17 cellular contexts compared by ENCODE assay signal in genomic region chr19:18840288-18841260, GRCh38. TPM values are rescaled to one million over a fixed set of nuclear protein-coding genes. Genes with fewer than 3 reads are reported as not detected.
DNase-seq lines count a peak whose midpoint lies in the region; ATAC-seq lines count a peak whose summit lies in the region.
"Had no signal": no experiment of that assay in that cellular context is flagged by ENCODE, and none has a peak within 500 bp of the region (broad histone marks: within the 10 kb centered on the region; RNA-seq: fewer than 3 reads in every experiment).

No MANE protein-coding gene starts in this region.

- H4K8ac ChIP-seq in mesenchymal stem cell (ENCODE audit: low read length), result no peak overlapping the region

- H4K91ac ChIP-seq in mesenchymal stem cell (ENCODE audit: low read length), result peak overlapping the region; percentile 10

- peak overlapping the region; percentile 5 for H3K4me3 Mint-ChIP-seq in stimulated activated naive CD8-positive, alpha-beta T cell treated with anti-CD3 and anti-CD28 coated beads, Interleukin-15, Interleukin-2, amounts not matched to agents 100 ng/mL and 50 ng/mL, for 24 hours
- peak overlapping the region; percentile 22 for H3K4me3 Mint-ChIP-seq in activated naive CD8-positive, alpha-beta T cell

- H3K36me3 ChIP-seq in mesenchymal stem cell (ENCODE audit: control insufficient read depth in 1 of 2, insufficient read depth in 2 of 2, low read depth in 1 of 2, low read length in 2 of 2), result peaks cover 16 to 27% of the 10 kb centered on the region in 2 experiments

- peaks cover 47% of the 10 kb centered on the region for H3K4me1 ChIP-seq in mesenchymal stem cell (ENCODE audit: control insufficient read depth, insufficient read depth, low read depth, low read length)

- H3K18ac ChIP-seq in mesenchymal stem cell (ENCODE audit: low read depth in 1 of 2, low read length in 2 of 2), result no peak overlapping the region

- H3K9me3 Mint-ChIP-seq in stimulated activated naive CD8-positive, alpha-beta T cell treated with anti-CD3 and anti-CD28 coated beads, Interleukin-15, Interleukin-2, amounts not matched to agents 100 ng/mL and 50 ng/mL, for 24 hours, result no peaks in the 10 kb centered on the region
- no peaks in the 10 kb centered on the region for H3K9me3 Mint-ChIP-seq in activated naive CD8-positive, alpha-beta T cell (ENCODE audit: low read depth)

- H2AK5ac ChIP-seq in mesenchymal stem cell (ENCODE audit: low read length, severe bottlenecking), result no peak overlapping the region

- peaks cover 44% of the 10 kb centered on the region for H3K36me3 Mint-ChIP-seq in stimulated activated naive CD8-positive, alpha-beta T cell treated with anti-CD3 and anti-CD28 coated beads, Interleukin-15, Interleukin-2, amounts not matched to agents 100 ng/mL and 50 ng/mL, for 24 hours (ENCODE audit: low read depth)
- H3K36me3 Mint-ChIP-seq in activated naive CD8-positive, alpha-beta T cell, result peaks cover 6% of the 10 kb centered on the region

- no peak for ATAC-seq in stimulated activated naive CD8-positive, alpha-beta T cell treated with anti-CD3 and anti-CD28 coated beads, Interleukin-15, Interleukin-2, amounts not matched to agents 100 U/mL and 50 U/mL, for 24 hours

- H3K9ac ChIP-seq in mesenchymal stem cell (ENCODE audit: low read length), result peak overlapping the region; percentile 36

- H2AFZ ChIP-seq in mesenchymal stem cell (ENCODE audit: low read depth, low read length), result no peak overlapping the region

- no peak overlapping the region for H3K14ac ChIP-seq in mesenchymal stem cell (ENCODE audit: low read length in 2 of 2)

- intact Hi-C loops in posterior cingulate gyrus (cut with DNase I), result loop anchor here (10.0 kb wide), 1 partner anchor 386 kb away; no protein-coding TSS in a partner anchor

- H3K4me1 Mint-ChIP-seq in stimulated activated naive CD8-positive, alpha-beta T cell treated with anti-CD3 and anti-CD28 coated beads, Interleukin-15, Interleukin-2, amounts not matched to agents 100 ng/mL and 50 ng/mL, for 24 hours (ENCODE audit: low read depth), result peaks cover 97% of the 10 kb centered on the region
- H3K4me1 Mint-ChIP-seq in activated naive CD8-positive, alpha-beta T cell (ENCODE audit: low read depth), result peaks cover 84% of the 10 kb centered on the region

- H2BK5ac ChIP-seq in mesenchymal stem cell (ENCODE audit: low read depth, low read length, poor library complexity, severe bottlenecking), result no peak overlapping the region

- H3K79me1 ChIP-seq in mesenchymal stem cell (replicated peaks; ENCODE audit: low read length, poor library complexity, severe bottlenecking), result peaks cover 5% of the 10 kb centered on the region

- no peak overlapping the region for H3K4me2 ChIP-seq in mesenchymal stem cell (ENCODE audit: low read length, poor library complexity, severe bottlenecking)

- no peaks in the 10 kb centered on the region for H3K27me3 Mint-ChIP-seq in stimulated activated naive CD8-positive, alpha-beta T cell treated with anti-CD3 and anti-CD28 coated beads, Interleukin-15, Interleukin-2, amounts not matched to agents 100 ng/mL and 50 ng/mL, for 24 hours
- H3K27me3 Mint-ChIP-seq in activated naive CD8-positive, alpha-beta T cell, result no peaks in the 10 kb centered on the region

- H3K27ac Mint-ChIP-seq in stimulated activated naive CD8-positive, alpha-beta T cell treated with anti-CD3 and anti-CD28 coated beads, Interleukin-15, Interleukin-2, amounts not matched to agents 100 ng/mL and 50 ng/mL, for 24 hours, result no peak overlapping the region
- H3K27ac Mint-ChIP-seq in activated naive CD8-positive, alpha-beta T cell, result peak overlapping the region; percentile 41

- H2BK12ac ChIP-seq in mesenchymal stem cell (ENCODE audit: low read length in 2 of 2), result no peak overlapping the region

- H3K27me3 ChIP-seq in mesenchymal stem cell (ENCODE audit: control insufficient read depth in 1 of 2, insufficient read depth in 1 of 2, low read length in 2 of 2), result no peaks in the 10 kb centered on the region
- H3K27me3 ChIP-seq: SJCRH30 had no signal

- H2BK120ac ChIP-seq in mesenchymal stem cell (ENCODE audit: low read depth, low read length), result no peak overlapping the region

- peak overlapping the region in 1 of 2 experiments; percentile 14 for H3K23ac ChIP-seq in mesenchymal stem cell (ENCODE audit: low read length in 2 of 2)

- no peaks in the 10 kb centered on the region for H3K9me3 ChIP-seq in mesenchymal stem cell (ENCODE audit: control insufficient read depth, low read length)
- H3K9me3 ChIP-seq: SJCRH30 had no signal

- no peak overlapping the region for H2BK15ac ChIP-seq in mesenchymal stem cell (ENCODE audit: low read depth, poor library complexity, severe bottlenecking)

- 92% methylated on average over 26 of the region's 26 CpGs for WGBS in mesenchymal stem cell

- H3K4ac ChIP-seq in mesenchymal stem cell (ENCODE audit: low read depth in 1 of 2, low read length in 2 of 2), result no peak overlapping the region

- DNase-seq in stimulated activated naive CD8-positive, alpha-beta T cell treated with anti-CD3 and anti-CD28 coated beads, Interleukin-15, Interleukin-2, amounts not matched to agents 100 U/mL and 50 U/mL, for 24 hours, result no peak
- no peak for DNase-seq in mesenchymal stem cell
- DNase-seq in dermis blood vessel endothelial cell, result no peak
- no peak for DNase-seq in ureter (ENCODE audit: low spot score)
- no peak for DNase-seq in posterior cingulate gyrus
- DNase-seq in GDM1 (lab: John Stamatoyannopoulos, UW), result no peak
- DNase-seq: AML-193; anterior cingulate cortex; midbrain; MM.1S; NCI-H2107; SJCRH30; stimulated activated CD4-positive, alpha-beta T cell treated with anti-CD3 and anti-CD28 coated beads, Interleukin-1b, Interleukin-23, amount 100 ng/mL, for 48 hours; stimulated activated CD8-positive, alpha-beta memory T cell treated with anti-CD3 and anti-CD28 coated beads, Interleukin-4, amount 100 ng/mL, for 48 hours had no signal

- no peak overlapping the region for H3K27ac ChIP-seq in mesenchymal stem cell (ENCODE audit: low read length, poor library complexity, severe bottlenecking)
- H3K27ac ChIP-seq: SJCRH30 had no signal

- H3K4me3 ChIP-seq in mesenchymal stem cell (ENCODE audit: insufficient read depth in 1 of 2, low read depth in 1 of 2, low read length in 2 of 2), result no peak overlapping the region
- H3K4me3 ChIP-seq: SJCRH30 had no signal

RNA-seq across cellular contexts. Expression of gene UPF1, which starts 8.8 kb away (rescaled TPM):
- 16.0 TPM for polyA plus RNA-seq in mesenchymal stem cell (2013, experiment 1 of 2)
- polyA plus RNA-seq in mesenchymal stem cell (2013, experiment 2 of 2), result 15.0 TPM
- total RNA-seq in dermis blood vessel endothelial cell (100 and 107 TPM in 2 replicates), ureter (83.4 TPM)

RNA-seq across cellular contexts. Expression of gene COMP, which starts 49.5 kb away (rescaled TPM):
- polyA plus RNA-seq in mesenchymal stem cell (2013, experiment 1 of 2), result not detected
- not detected for polyA plus RNA-seq in mesenchymal stem cell (2013, experiment 2 of 2)
- total RNA-seq in dermis blood vessel endothelial cell, result not detected in 2 replicates
- 1.8 TPM for total RNA-seq in ureter
- total RNA-seq: dermis microvascular lymphatic vessel endothelial cell, SJCRH30 had no signal

RNA-seq across cellular contexts. Expression of gene CERS1, which starts 55.4 kb away (rescaled TPM):
- polyA plus RNA-seq in mesenchymal stem cell (2013, experiment 1 of 2), result 1.5 TPM
- 1.6 TPM for polyA plus RNA-seq in mesenchymal stem cell (2013, experiment 2 of 2)
- total RNA-seq in dermis blood vessel endothelial cell (1.0 and 1.3 TPM in 2 replicates), ureter (0.55 TPM)
